Comparison of ENCODE assay signal across 8 cellular contexts in genomic region chr6:131136021-131136847, GRCh38. TPM values are rescaled to one million over a fixed set of nuclear protein-coding genes. Genes with fewer than 3 reads are reported as not detected.
A peak's percentile ranks its signal among the peaks of the same experiment; 100 is the strongest.
DNase-seq lines count a peak whose midpoint lies in the region; ATAC-seq and TF ChIP-seq lines count a peak whose summit lies in the region.

No MANE protein-coding gene starts in this region.

- peak overlapping the region; percentile 78 for H3K27ac Mint-ChIP-seq in type B pancreatic cell

- H3K4me2 ChIP-seq in OCI-LY7 (ENCODE audit: low read length) = peak overlapping the region; percentile 70
- peak overlapping the region; percentile 94 for H3K4me2 ChIP-seq in mesenchymal stem cell (ENCODE audit: low read length, poor library complexity, severe bottlenecking)

- H3K79me1 ChIP-seq in mesenchymal stem cell (replicated peaks; ENCODE audit: low read length, poor library complexity, severe bottlenecking) = peaks cover 1% of the 10 kb centered on the region

- H4K91ac ChIP-seq in mesenchymal stem cell (ENCODE audit: low read length) = peak overlapping the region; percentile 87

- peak overlapping the region; percentile 96 for H4K8ac ChIP-seq in mesenchymal stem cell (ENCODE audit: low read length)

- no peaks in the 10 kb centered on the region for H3K9me2 ChIP-seq in OCI-LY7 (ENCODE audit: insufficient read depth, low read length)

- peak overlapping the region; percentile 36 for H2BK15ac ChIP-seq in mesenchymal stem cell (ENCODE audit: low read depth, poor library complexity, severe bottlenecking)

- peak overlapping the region in 1 of 2 experiments; percentile 71 for H3K14ac ChIP-seq in mesenchymal stem cell (ENCODE audit: low read length in 2 of 2)

- H3K36me3 ChIP-seq in OCI-LY7 (ENCODE audit: insufficient read depth, low read length) (no peaks in the 10 kb centered on the region), ectodermal cell (ENCODE audit: control insufficient read depth, insufficient read depth, low read length) (no peaks in the 10 kb centered on the region), mesenchymal stem cell (ENCODE audit: control insufficient read depth in 1 of 2, insufficient read depth in 2 of 2, low read depth in 1 of 2, low read length in 2 of 2) (no peaks in the 10 kb centered on the region)

- no peak overlapping the region for H2BK120ac ChIP-seq in mesenchymal stem cell (ENCODE audit: low read depth, low read length)

- ATAC-seq in GM18909 (IDR thresholded peaks at IDR 0.05; ENCODE audit: poor library complexity, unreplicated experiment) (peak; percentile 3), HG02763 (IDR thresholded peaks at IDR 0.05; ENCODE audit: unreplicated experiment) (no peak), GM18868 (IDR thresholded peaks at IDR 0.05; ENCODE audit: unreplicated experiment) (no peak)

- CTCF ChIA-PET in AG04449 (lab: Yijun Ruan, JAX) = interaction anchor here (1.4 kb wide), 2 partner anchors 19 to 33 kb away, joined by 3 read pairs; no protein-coding TSS in a partner anchor
- CTCF ChIA-PET in OCI-LY7 (lab: Charles Lee; ENCODE audit: unreplicated experiment) = no interaction called here

- H2AFZ ChIP-seq in OCI-LY7 (ENCODE audit: low read length) (peak overlapping the region; percentile 92), mesenchymal stem cell (ENCODE audit: low read depth, low read length) (peak overlapping the region; percentile 92)

- H2BK12ac ChIP-seq in mesenchymal stem cell (ENCODE audit: low read length in 2 of 2) = no peak overlapping the region

- no peak overlapping the region for H3K23ac ChIP-seq in mesenchymal stem cell (ENCODE audit: low read length in 2 of 2)

- H4K20me1 ChIP-seq in OCI-LY7 (ENCODE audit: insufficient read depth, low read length) = no peaks in the 10 kb centered on the region

- no peak overlapping the region for H2BK5ac ChIP-seq in mesenchymal stem cell (ENCODE audit: low read depth, low read length, poor library complexity, severe bottlenecking)

- H3K27ac ChIP-seq in OCI-LY7 (ENCODE audit: low read depth, low read length, poor library complexity, severe bottlenecking) = peak overlapping the region; percentile 34
- peak overlapping the region; percentile 20 for H3K27ac ChIP-seq in ectodermal cell (ENCODE audit: insufficient read depth, low read depth, low read length, poor library complexity, severe bottlenecking)
- H3K27ac ChIP-seq in mesenchymal stem cell (ENCODE audit: low read length, poor library complexity, severe bottlenecking) = peak overlapping the region; percentile 52

- H3K27me3 ChIP-seq in ectodermal cell (ENCODE audit: control insufficient read depth, insufficient read depth, low read length, poor library complexity, severe bottlenecking) (peaks cover 16% of the 10 kb centered on the region), mesenchymal stem cell (ENCODE audit: control insufficient read depth in 1 of 2, insufficient read depth in 1 of 2, low read length in 2 of 2) (no peaks in the 10 kb centered on the region)

- no peak for TF ChIP-seq CTCF in AG04449 (IDR thresholded peaks at IDR 0.05; ENCODE audit: insufficient read depth, low read length, missing control alignments)
- TF ChIP-seq CTCF in OCI-LY7 (conservative IDR thresholded peaks at IDR 0.05; ENCODE audit: low read length) = no peak
- TF ChIP-seq CTCF in type B pancreatic cell (conservative IDR thresholded peaks at IDR 0.05) = no peak

- H3K9me3 ChIP-seq in OCI-LY7 (ENCODE audit: low read length) (no peaks in the 10 kb centered on the region), ectodermal cell (ENCODE audit: control insufficient read depth, low read length) (no peaks in the 10 kb centered on the region), mesenchymal stem cell (ENCODE audit: control insufficient read depth, low read length) (no peaks in the 10 kb centered on the region)

- peaks cover 8% of the 10 kb centered on the region for H3K36me3 Mint-ChIP-seq in type B pancreatic cell

- H3K4me1 ChIP-seq in OCI-LY7 (ENCODE audit: insufficient read depth, low read length, poor library complexity, severe bottlenecking) (peaks cover 19% of the 10 kb centered on the region), ectodermal cell (ENCODE audit: control insufficient read depth, insufficient read depth, low read length) (no peaks in the 10 kb centered on the region), mesenchymal stem cell (ENCODE audit: control insufficient read depth, insufficient read depth, low read depth, low read length) (no peaks in the 10 kb centered on the region)

- peak overlapping the region in 1 of 2 experiments; percentile 71 for H3K18ac ChIP-seq in mesenchymal stem cell (ENCODE audit: low read depth in 1 of 2, low read length in 2 of 2)

- peak overlapping the region; percentile 89 for H3K9ac ChIP-seq in mesenchymal stem cell (ENCODE audit: low read length)

- DNase-seq in AG04449 (ENCODE audit: low read depth, low spot score) (no peak), OCI-LY7 (ENCODE audit: low spot score) (no peak), mesenchymal stem cell (peak; percentile 9), type B pancreatic cell (ENCODE audit: extremely low spot score, unreplicated experiment) (no peak)

- 74 to 77% methylated on average over 15 to 17 of the region's 19 CpGs for WGBS in ectodermal cell, 2 experiments
- 68% methylated on average over 12 of the region's 19 CpGs for WGBS in mesenchymal stem cell

- TSS peak; percentile 59 for BruUV-seq in OCI-LY7 (replicated peaks; lab: Mats Ljungman, UMichigan)

- H3K9me3 Mint-ChIP-seq in type B pancreatic cell = no peaks in the 10 kb centered on the region

- peaks cover 16% of the 10 kb centered on the region for H3K4me1 Mint-ChIP-seq in type B pancreatic cell (ENCODE audit: unreplicated experiment)

- H3K79me2 ChIP-seq in OCI-LY7 (ENCODE audit: insufficient read depth, low read depth, low read length) = no peaks in the 10 kb centered on the region

- peak overlapping the region; percentile 73 for H3K4me3 ChIP-seq in AG04449 (ENCODE audit: low read depth, low read length)
- H3K4me3 ChIP-seq in OCI-LY7 (ENCODE audit: low read depth, low read length, poor library complexity, severe bottlenecking) = peak overlapping the region; percentile 66
- H3K4me3 ChIP-seq in ectodermal cell (ENCODE audit: insufficient read depth, low read depth, low read length) = peak overlapping the region; percentile 56
- peak overlapping the region; percentile 66 to 90 for H3K4me3 ChIP-seq in mesenchymal stem cell (ENCODE audit: insufficient read depth in 1 of 2, low read depth in 1 of 2, low read length in 2 of 2)

- intact Hi-C loops in OCI-LY7 (cut with micrococcal nuclease; ENCODE audit: unreplicated experiment) = no loop called here

- H3K4ac ChIP-seq in mesenchymal stem cell (ENCODE audit: low read depth in 1 of 2, low read length in 2 of 2) = peak overlapping the region in 1 of 2 experiments; percentile 98

- peak overlapping the region; percentile 89 for H3K4me3 Mint-ChIP-seq in type B pancreatic cell

- peaks cover 5% of the 10 kb centered on the region for H3K27me3 Mint-ChIP-seq in type B pancreatic cell

- H2AK5ac ChIP-seq in mesenchymal stem cell (ENCODE audit: low read length, severe bottlenecking) = no peak overlapping the region

- POLR2A ChIA-PET in AG04449 (lab: Yijun Ruan, JAX) (no interaction called here), OCI-LY7 (lab: Charles Lee) (interaction anchor here (0.7 kb wide), 1 partner anchor 492 kb away, joined by 4 read pairs; the partner anchor contains the start of gene MED23)

RNA-seq across cellular contexts. Expression of gene AKAP7, which starts 1.0 kb away (rescaled TPM):
- 3.8 and 5.6 TPM in 2 replicates for total RNA-seq in OCI-LY7 (2014; rRNA removed; shearing (Covaris generic))
- total RNA-seq in OCI-LY7 (2022) (6.9 and 11.0 TPM in 2 replicates), type B pancreatic cell (ENCODE audit: low replicate concordance) (5.3 and 7.2 TPM in 2 replicates)
- 10.8 TPM for polyA plus RNA-seq in ectodermal cell (2013, experiment 1 of 4)
- polyA plus RNA-seq in ectodermal cell (2013, experiment 2 of 4) = 11.6 TPM
- 9.1 TPM for polyA plus RNA-seq in ectodermal cell (2013, experiment 3 of 4)
- 9.1 TPM for polyA plus RNA-seq in ectodermal cell (2013, experiment 4 of 4)
- 3.4 TPM for polyA plus RNA-seq in mesenchymal stem cell (2013, experiment 1 of 2)
- 3.4 TPM for polyA plus RNA-seq in mesenchymal stem cell (2013, experiment 2 of 2)
